18 cellular contexts compared by ENCODE assay signal in the genomic region with DNA sequence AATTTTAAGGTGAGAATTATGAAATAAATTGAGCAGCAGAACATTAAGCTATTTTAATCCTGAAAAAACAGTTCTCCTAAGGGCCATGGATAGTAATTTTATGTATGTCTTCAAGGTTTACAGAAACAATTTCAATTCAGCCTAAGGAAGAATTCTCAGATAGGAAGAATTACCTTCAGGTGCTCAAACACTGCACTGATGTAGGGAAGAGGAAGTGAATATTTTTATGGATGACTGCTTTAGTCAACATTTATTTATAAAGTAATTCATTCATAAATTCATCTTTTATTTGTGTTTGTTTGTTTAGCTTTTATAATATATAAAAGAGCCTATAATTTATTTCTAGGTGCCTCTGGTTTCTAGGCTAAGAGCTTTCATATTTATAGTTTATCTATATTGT.
DNase-seq lines count a peak whose midpoint lies in the region; ATAC-seq and TF ChIP-seq lines count a peak whose summit lies in the region.
"Had no signal": no experiment of that assay in that cellular context is flagged by ENCODE, and none has a peak within 500 bp of the region (broad histone marks: within the 10 kb centered on the region; RNA-seq: fewer than 3 reads in every experiment).

No MANE protein-coding gene starts in this region.

- H3K27me3 ChIP-seq in BLaER1 treated with 17β-estradiol and CSF1 and Interleukin-3, amounts not matched to agents 10 nM and 100 nM = no peaks in the 10 kb centered on the region
- H3K27me3 ChIP-seq in left lung = no peaks in the 10 kb centered on the region
- H3K27me3 ChIP-seq: BE2C had no signal

- DNase-seq in LNCaP clone FGC (ENCODE audit: low read depth) (peak; percentile 87), left lung (no peak), kidney tubule cell (ENCODE audit: low spot score) (no peak)
- no peak for DNase-seq in stimulated activated naive CD4-positive, alpha-beta T cell treated with Interleukin-2 at 50 U/mL for 16 hours (lab: John Stamatoyannopoulos, UW)
- DNase-seq: AML-193; BE2C; Caco-2; CD4-positive, CD25-positive, alpha-beta regulatory T cell; CD8-positive, alpha-beta T cell; DMS153; DMS79 treated with DMSO at 0.1 percent for 48 hours; GF-D8; GOT3; HFFc6 had no signal

- peak overlapping the region in 5 of 11 experiments; percentile 15 to 92 (median 80); a peak in 7 of 22 replicates for H3K27ac ChIP-seq in BLaER1 treated with 17β-estradiol and CSF1 and Interleukin-3, amounts not matched to agents 10 nM and 100 nM
- H3K27ac ChIP-seq in VCaP (peak overlapping the region; percentile 43; the same call in 1 of the 2 replicates), left lung (no peak overlapping the region)
- H3K27ac ChIP-seq: C4-2B had no signal

- peak overlapping the region in 7 of 11 experiments; percentile 26 to 70 (median 42); a peak in 11 of 22 replicates for H3K4me2 ChIP-seq in BLaER1 treated with 17β-estradiol and CSF1 and Interleukin-3, amounts not matched to agents 10 nM and 100 nM

- no peak overlapping the region; a peak in 2 of 22 replicates for H3K9ac ChIP-seq in BLaER1 treated with 17β-estradiol and CSF1 and Interleukin-3, amounts not matched to agents 10 nM and 100 nM

- H3K4me3 ChIP-seq in BLaER1 treated with 17β-estradiol and CSF1 and Interleukin-3, amounts not matched to agents 10 nM and 100 nM = 0 out of 20 replicates have a peak overlapping the region, but pooled peaks of 1 of the 10 experiments have one; percentile 15
- no peak overlapping the region for H3K4me3 ChIP-seq in LNCaP clone FGC (ENCODE audit: low read depth, low read length)
- no peak overlapping the region for H3K4me3 ChIP-seq in left lung
- H3K4me3 ChIP-seq: HAP-1 had no signal

- no peak for TF ChIP-seq CTCF in LNCaP clone FGC (IDR thresholded peaks at IDR 0.05; ENCODE audit: control insufficient read depth, extremely low read depth, insufficient read depth)
- TF ChIP-seq CTCF in VCaP (conservative IDR thresholded peaks at IDR 0.05) = no peak
- no peak for TF ChIP-seq CTCF in left lung (IDR thresholded peaks at IDR 0.05)

- H3K36me3 ChIP-seq in BLaER1 treated with 17β-estradiol and CSF1 and Interleukin-3, amounts not matched to agents 10 nM and 100 nM = no peaks in the 10 kb centered on the region; a peak in 1 of 22 replicates
- H3K36me3 ChIP-seq in left lung = no peaks in the 10 kb centered on the region
- H3K36me3 ChIP-seq: BE2C, HAP-1 had no signal

- no peak for ATAC-seq in left lung
- ATAC-seq: CD8-positive, alpha-beta T cell had no signal

- intact Hi-C loops in left lung (cut with DNase I) = no loop called here

- peaks cover 33 to 92% (median 51%) of the 10 kb centered on the region in 10 experiments for H3K4me1 ChIP-seq in BLaER1 treated with 17β-estradiol and CSF1 and Interleukin-3, amounts not matched to agents 10 nM and 100 nM
- no peaks in the 10 kb centered on the region for H3K4me1 ChIP-seq in left lung
- H3K4me1 ChIP-seq: BE2C, Caco-2 had no signal

- no peaks in the 10 kb centered on the region; a peak in 3 of 22 replicates for H3K9me3 ChIP-seq in BLaER1 treated with 17β-estradiol and CSF1 and Interleukin-3, amounts not matched to agents 10 nM and 100 nM (replicated peaks in 1 of 11)
- H3K9me3 ChIP-seq in left lung = no peaks in the 10 kb centered on the region
- H3K9me3 ChIP-seq: BE2C, Caco-2, HAP-1 had no signal

- no peaks in the 10 kb centered on the region for H4K20me1 ChIP-seq in BLaER1 treated with 17β-estradiol and CSF1 and Interleukin-3, amounts not matched to agents 10 nM and 100 nM
